Comparison of ENCODE assay signal across 15 cellular contexts in the genomic region with DNA sequence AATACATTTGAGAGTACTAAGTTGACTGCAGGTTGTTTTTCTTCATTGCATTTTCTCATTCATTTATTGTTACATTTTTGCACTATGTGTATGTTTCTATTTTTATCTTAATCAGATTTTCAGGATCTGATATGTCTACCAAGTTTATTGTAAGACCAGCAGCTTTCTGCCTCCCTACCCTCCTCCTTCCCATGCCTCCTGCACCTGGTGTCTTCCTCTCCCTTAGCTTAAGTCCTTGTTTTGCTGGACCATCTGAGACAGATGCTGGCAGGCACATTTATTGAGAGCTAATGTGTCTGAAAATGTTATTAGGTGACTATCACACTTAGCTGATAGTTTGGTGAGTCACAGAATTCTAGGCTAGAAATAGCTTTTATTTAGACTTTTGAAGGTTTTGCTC.
DNase-seq lines count a peak whose midpoint lies in the region; TF ChIP-seq lines count a peak whose summit lies in the region.
"Had no signal": no experiment of that assay in that cellular context is flagged by ENCODE, and none has a peak within 500 bp of the region (broad histone marks: within the 10 kb centered on the region; RNA-seq: fewer than 3 reads in every experiment).

No MANE protein-coding gene starts in this region.

- H3K79me2 ChIP-seq in SK-N-SH (ENCODE audit: insufficient read depth) (no peaks in the 10 kb centered on the region), parathyroid adenoma (no peaks in the 10 kb centered on the region), PC-9 (ENCODE audit: low read depth) (no peaks in the 10 kb centered on the region)

- H3K27ac ChIP-seq in SK-N-SH (ENCODE audit: low read depth in 2 of 2, low read length in 1 of 2) (peak overlapping the region; percentile 45 to 55; a peak in 3 of 4 replicates), parathyroid adenoma (peak overlapping the region; percentile 34), PC-9 (no peak overlapping the region)

- no peak overlapping the region for H2AFZ ChIP-seq in SK-N-SH (ENCODE audit: low read depth)
- no peak overlapping the region for H2AFZ ChIP-seq in parathyroid adenoma
- no peak overlapping the region for H2AFZ ChIP-seq in PC-9

- no peak overlapping the region for H3K4me3 Mint-ChIP-seq in chondrocyte (ENCODE audit: unreplicated experiment)
- H3K4me3 Mint-ChIP-seq: CD4-positive, alpha-beta T cell; H9; IgD-negative memory B cell had no signal

- peak overlapping the region; percentile 60 for H3K27ac Mint-ChIP-seq in chondrocyte (ENCODE audit: unreplicated experiment)
- H3K27ac Mint-ChIP-seq: CD4-positive, alpha-beta T cell; H9; IgD-negative memory B cell had no signal

- H3K9me2 ChIP-seq in SK-N-SH (no peaks in the 10 kb centered on the region), PC-9 (ENCODE audit: insufficient read depth) (no peaks in the 10 kb centered on the region)

- CTCF ChIA-PET in SK-N-SH (lab: Yijun Ruan, JAX) (interaction anchor here (0.6 to 18.3 kb wide), 8 partner anchors 10 to 728 kb away, joined by 3 to 214 read pairs (median 5); no protein-coding TSS in a partner anchor), PC-9 (lab: Charles Lee) (no interaction called here)

- H3K4me1 ChIP-seq in SK-N-SH (ENCODE audit: control insufficient read depth in 1 of 2, insufficient read depth in 2 of 2, low read depth in 1 of 2, low read length in 1 of 2) (peaks cover 12 to 14% of the 10 kb centered on the region in 2 experiments), parathyroid adenoma (peaks cover 21% of the 10 kb centered on the region), PC-9 (replicated peaks; ENCODE audit: insufficient read depth) (no peaks in the 10 kb centered on the region)
- H3K4me1 ChIP-seq: Caco-2 had no signal

- H3K36me3 Mint-ChIP-seq in chondrocyte (ENCODE audit: low read depth), result peaks cover 1% of the 10 kb centered on the region
- H3K36me3 Mint-ChIP-seq: IgD-negative memory B cell had no signal

- peaks cover 10% of the 10 kb centered on the region for H3K9me3 Mint-ChIP-seq in chondrocyte (ENCODE audit: low read depth)
- H3K9me3 Mint-ChIP-seq: CD4-positive, alpha-beta T cell had no signal

- H3K27me3 ChIP-seq in SK-N-SH (ENCODE audit: insufficient read depth) (no peaks in the 10 kb centered on the region), parathyroid adenoma (ENCODE audit: control insufficient read depth, insufficient read depth, low read length) (no peaks in the 10 kb centered on the region), PC-9 (ENCODE audit: insufficient read depth, low read depth) (peaks cover 7% of the 10 kb centered on the region)
- H3K27me3 ChIP-seq: BE2C had no signal

- H4K20me1 ChIP-seq in SK-N-SH (ENCODE audit: insufficient read depth), result no peaks in the 10 kb centered on the region
- no peaks in the 10 kb centered on the region for H4K20me1 ChIP-seq in PC-9 (ENCODE audit: insufficient read depth)

- POLR2A ChIA-PET in SK-N-SH (lab: Yijun Ruan, JAX) (no interaction called here), PC-9 (lab: Charles Lee; ENCODE audit: unreplicated experiment) (no interaction called here)

- H3K36me3 ChIP-seq in SK-N-SH (replicated peaks in 1 of 2; ENCODE audit: control insufficient read depth in 1 of 2, insufficient read depth in 2 of 2, low read length in 1 of 2) (no peaks in the 10 kb centered on the region), parathyroid adenoma (ENCODE audit: control insufficient read depth, insufficient read depth, low read length) (no peaks in the 10 kb centered on the region), PC-9 (ENCODE audit: low read depth) (no peaks in the 10 kb centered on the region)
- H3K36me3 ChIP-seq: BE2C had no signal

- TF ChIP-seq RAD21 in SK-N-SH (IDR thresholded peaks at IDR 0.05; ENCODE audit: low read length), result no peak

- BruUV-seq in PC-9 (replicated peaks; lab: Mats Ljungman, UMichigan), result no TSS peak

- no peak overlapping the region for H3K9ac ChIP-seq in SK-N-SH
- H3K9ac ChIP-seq in parathyroid adenoma, result no peak overlapping the region

- peak overlapping the region; percentile 51 for H3K4me2 ChIP-seq in SK-N-SH
- no peak overlapping the region for H3K4me2 ChIP-seq in parathyroid adenoma (ENCODE audit: low read length)
- no peak overlapping the region for H3K4me2 ChIP-seq in PC-9

- no peak overlapping the region for H3K4me3 ChIP-seq in SK-N-SH (ENCODE audit: low read depth in 2 of 2, low read length in 1 of 2)
- no peak overlapping the region for H3K4me3 ChIP-seq in parathyroid adenoma (ENCODE audit: low read depth, low read length)
- H3K4me3 ChIP-seq in PC-9, result no peak overlapping the region

- intact Hi-C loops in PC-9 (cut with micrococcal nuclease; ENCODE audit: unreplicated experiment), result no loop called here

- peak; percentile 41 for DNase-seq in EH (ENCODE audit: low read depth)
- DNase-seq in SK-N-SH, result no peak
- DNase-seq in chondrocyte (ENCODE audit: low spot score), result no peak
- DNase-seq in PC-9, result no peak
- no peak for DNase-seq in HK-2 (ENCODE audit: unreplicated experiment)
- DNase-seq in NCI-H1048 (lab: John Stamatoyannopoulos, UW), result no peak
- DNase-seq: BE2C; C1 segment of cervical spinal cord; Caco-2; CD4-positive, alpha-beta T cell; DMS53; DND-41; H9 had no signal

- H3K9me3 ChIP-seq in SK-N-SH (no peaks in the 10 kb centered on the region), parathyroid adenoma (ENCODE audit: control insufficient read depth, low read length) (no peaks in the 10 kb centered on the region), PC-9 (ENCODE audit: insufficient read depth, low read depth) (no peaks in the 10 kb centered on the region)
- H3K9me3 ChIP-seq: BE2C had no signal

- peaks cover 1% of the 10 kb centered on the region for H3K27me3 Mint-ChIP-seq in chondrocyte (ENCODE audit: low read depth)

- H3F3A ChIP-seq in SK-N-SH (replicated peaks; ENCODE audit: insufficient read depth), result peaks cover 14% of the 10 kb centered on the region
- no peaks in the 10 kb centered on the region for H3F3A ChIP-seq in PC-9 (ENCODE audit: insufficient read depth, low read depth)

- peaks cover 34% of the 10 kb centered on the region for H3K4me1 Mint-ChIP-seq in chondrocyte (ENCODE audit: low read depth)
- H3K4me1 Mint-ChIP-seq: IgD-negative memory B cell had no signal

- TF ChIP-seq CTCF in SK-N-SH (IDR thresholded peaks at IDR 0.05) (no peak), chondrocyte (IDR thresholded peaks at IDR 0.05) (no peak), parathyroid adenoma (IDR thresholded peaks at IDR 0.05) (no peak), PC-9 (conservative IDR thresholded peaks at IDR 0.05) (no peak)

- peak in 1 of 2 experiments; percentile 37; a peak in 1 of 4 replicates for TF ChIP-seq EP300 in SK-N-SH (IDR thresholded peaks at IDR 0.05; ENCODE audit: borderline replicate concordance in 1 of 2, low read depth in 1 of 2, low read length in 1 of 2)

TF ChIP-seq in SK-N-SH, 30 proteins besides CTCF, POLR2A, EP300 and RAD21:
- TF ChIP-seq JUND (IDR thresholded peaks at IDR 0.05), result peak; percentile 51
- peak; percentile 78 for TF ChIP-seq TCF12 (IDR thresholded peaks at IDR 0.05)
- TF ChIP-seq POLR2AphosphoS5 (IDR thresholded peaks at IDR 0.05; ENCODE audit: low read depth, low read length), result no peak
- TF ChIP-seq MEF2A (IDR thresholded peaks at IDR 0.05; ENCODE audit: borderline replicate concordance, low read depth), result peak; percentile 92
- TF ChIP-seq GABPA (IDR thresholded peaks at IDR 0.05; ENCODE audit: low read depth), result no peak
- TF ChIP-seq NFIC (IDR thresholded peaks at IDR 0.05; ENCODE audit: borderline replicate concordance), result 0 out of 2 replicates have a peak, but pooled peaks have one; percentile 1
- 0 out of 2 replicates have a peak, but pooled peaks have one; percentile 27 for TF ChIP-seq FOSL2 (IDR thresholded peaks at IDR 0.05; ENCODE audit: borderline replicate concordance, low read depth)
- TF ChIP-seq, protein P1, sequence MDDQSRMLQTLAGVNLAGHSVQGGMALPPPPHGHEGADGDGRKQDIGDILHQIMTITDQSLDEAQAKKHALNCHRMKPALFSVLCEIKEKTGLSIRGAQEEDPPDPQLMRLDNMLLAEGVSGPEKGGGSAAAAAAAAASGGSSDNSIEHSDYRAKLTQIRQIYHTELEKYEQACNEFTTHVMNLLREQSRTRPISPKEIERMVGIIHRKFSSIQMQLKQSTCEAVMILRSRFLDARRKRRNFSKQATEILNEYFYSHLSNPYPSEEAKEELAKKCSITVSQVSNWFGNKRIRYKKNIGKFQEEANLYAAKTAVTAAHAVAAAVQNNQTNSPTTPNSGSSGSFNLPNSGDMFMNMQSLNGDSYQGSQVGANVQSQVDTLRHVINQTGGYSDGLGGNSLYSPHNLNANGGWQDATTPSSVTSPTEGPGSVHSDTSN (IDR thresholded peaks at IDR 0.05), result peak; percentile 33; the same call in 1 of the 2 replicates
- no peak; the same call in 1 of the 2 replicates for TF ChIP-seq FOXM1 (IDR thresholded peaks at IDR 0.05; ENCODE audit: low read depth)
- TF ChIP-seq, protein P2, sequence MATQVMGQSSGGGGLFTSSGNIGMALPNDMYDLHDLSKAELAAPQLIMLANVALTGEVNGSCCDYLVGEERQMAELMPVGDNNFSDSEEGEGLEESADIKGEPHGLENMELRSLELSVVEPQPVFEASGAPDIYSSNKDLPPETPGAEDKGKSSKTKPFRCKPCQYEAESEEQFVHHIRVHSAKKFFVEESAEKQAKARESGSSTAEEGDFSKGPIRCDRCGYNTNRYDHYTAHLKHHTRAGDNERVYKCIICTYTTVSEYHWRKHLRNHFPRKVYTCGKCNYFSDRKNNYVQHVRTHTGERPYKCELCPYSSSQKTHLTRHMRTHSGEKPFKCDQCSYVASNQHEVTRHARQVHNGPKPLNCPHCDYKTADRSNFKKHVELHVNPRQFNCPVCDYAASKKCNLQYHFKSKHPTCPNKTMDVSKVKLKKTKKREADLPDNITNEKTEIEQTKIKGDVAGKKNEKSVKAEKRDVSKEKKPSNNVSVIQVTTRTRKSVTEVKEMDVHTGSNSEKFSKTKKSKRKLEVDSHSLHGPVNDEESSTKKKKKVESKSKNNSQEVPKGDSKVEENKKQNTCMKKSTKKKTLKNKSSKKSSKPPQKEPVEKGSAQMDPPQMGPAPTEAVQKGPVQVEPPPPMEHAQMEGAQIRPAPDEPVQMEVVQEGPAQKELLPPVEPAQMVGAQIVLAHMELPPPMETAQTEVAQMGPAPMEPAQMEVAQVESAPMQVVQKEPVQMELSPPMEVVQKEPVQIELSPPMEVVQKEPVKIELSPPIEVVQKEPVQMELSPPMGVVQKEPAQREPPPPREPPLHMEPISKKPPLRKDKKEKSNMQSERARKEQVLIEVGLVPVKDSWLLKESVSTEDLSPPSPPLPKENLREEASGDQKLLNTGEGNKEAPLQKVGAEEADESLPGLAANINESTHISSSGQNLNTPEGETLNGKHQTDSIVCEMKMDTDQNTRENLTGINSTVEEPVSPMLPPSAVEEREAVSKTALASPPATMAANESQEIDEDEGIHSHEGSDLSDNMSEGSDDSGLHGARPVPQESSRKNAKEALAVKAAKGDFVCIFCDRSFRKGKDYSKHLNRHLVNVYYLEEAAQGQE (IDR thresholded peaks at IDR 0.05; ENCODE audit: low read depth, low read length), result no peak
- TF ChIP-seq TEAD4 (IDR thresholded peaks at IDR 0.05; ENCODE audit: borderline replicate concordance, insufficient read depth), result peak; percentile 13; the same call in 1 of the 2 replicates
